ENCODE assay signal across 21 cellular contexts in the genomic region with DNA sequence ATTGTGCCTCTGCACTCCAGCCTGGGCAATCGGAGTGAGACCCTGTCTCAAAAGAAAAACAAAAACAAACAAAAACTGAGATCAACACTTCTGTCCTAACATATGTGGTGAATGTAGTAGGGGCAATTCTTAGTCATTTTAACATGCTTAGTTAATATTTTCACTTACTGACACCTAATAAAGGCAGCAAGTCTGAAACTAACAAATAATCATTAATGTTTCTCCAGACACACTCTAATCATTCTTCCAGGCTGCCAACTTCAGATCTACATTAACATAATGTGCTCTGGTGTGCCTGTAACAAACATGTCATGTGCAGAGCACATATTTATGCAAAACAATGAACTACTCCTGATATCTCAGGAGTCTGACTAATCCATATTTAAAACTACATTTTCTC. TPM values are rescaled to one million over a fixed set of nuclear protein-coding genes. Genes with fewer than 3 reads are reported as not detected.
DNase-seq lines count a peak whose midpoint lies in the region; ATAC-seq and TF ChIP-seq lines count a peak whose summit lies in the region.
"Had no signal": no experiment of that assay in that cellular context is flagged by ENCODE, and none has a peak within 500 bp of the region (broad histone marks: within the 10 kb centered on the region; RNA-seq: fewer than 3 reads in every experiment).

No MANE protein-coding gene starts in this region.

- H3K27ac ChIP-seq in H9 (ENCODE audit: insufficient read length, low read depth, low read length): no peak overlapping the region
- no peak overlapping the region for H3K27ac ChIP-seq in mesendoderm (ENCODE audit: low read depth, low read length)
- H3K27ac ChIP-seq: BLaER1 had no signal

- H3K4me2 ChIP-seq in H9 (ENCODE audit: insufficient read depth, insufficient read length, low read length): no peak overlapping the region
- H3K4me2 ChIP-seq in mesendoderm (ENCODE audit: low read length): no peak overlapping the region
- H3K4me2 ChIP-seq: BLaER1 had no signal

- no peak overlapping the region for H2BK20ac ChIP-seq in H9 (ENCODE audit: low read depth, low read length, poor library complexity, severe bottlenecking)

- H2BK15ac ChIP-seq in H9 (ENCODE audit: low read depth, low read length): no peak overlapping the region
- no peak overlapping the region for H2BK15ac ChIP-seq in mesendoderm (replicated peaks; ENCODE audit: low read depth)

- H4K5ac ChIP-seq in H9 (ENCODE audit: insufficient read length, low read depth, low read length): no peak overlapping the region
- no peak overlapping the region for H4K5ac ChIP-seq in mesendoderm (ENCODE audit: low read length)

- H3K27me3 ChIP-seq in H9 (ENCODE audit: insufficient read depth, low read length) (no peaks in the 10 kb centered on the region), mesendoderm (ENCODE audit: insufficient read depth, low read length, poor library complexity) (no peaks in the 10 kb centered on the region)
- H3K27me3 ChIP-seq: BLaER1 had no signal

- peaks cover 69% of the 10 kb centered on the region for H3K4me1 Mint-ChIP-seq in activated naive CD4-positive, alpha-beta T cell treated with anti-CD3 and anti-CD28 coated beads, Interleukin-2, amount 50 U/mL, for 24 hours
- peaks cover 15 to 16% of the 10 kb centered on the region in 2 experiments for H3K4me1 Mint-ChIP-seq in H9
- H3K4me1 Mint-ChIP-seq in nephron progenitor cell: peaks cover 19% of the 10 kb centered on the region

- no peaks in the 10 kb centered on the region for H4K20me1 ChIP-seq in H9 (ENCODE audit: control insufficient read depth, insufficient read depth, insufficient read length)
- H4K20me1 ChIP-seq: BLaER1 had no signal

- H2BK5ac ChIP-seq in H9 (ENCODE audit: insufficient read length, low read length) (no peak overlapping the region), mesendoderm (ENCODE audit: low read length) (no peak overlapping the region)

- no peak overlapping the region for H2AFZ ChIP-seq in H9 (ENCODE audit: low read length)

- no peak overlapping the region for H3K9ac ChIP-seq in H9 (ENCODE audit: extremely low read depth, insufficient read length, low read length)
- H3K9ac ChIP-seq in mesendoderm (ENCODE audit: low read length): no peak overlapping the region
- H3K9ac ChIP-seq: BLaER1 had no signal

- no peak overlapping the region for H4K91ac ChIP-seq in H9 (ENCODE audit: insufficient read length, low read depth, low read length)

- no peaks in the 10 kb centered on the region for H3K9me3 Mint-ChIP-seq in activated naive CD4-positive, alpha-beta T cell treated with anti-CD3 and anti-CD28 coated beads, Interleukin-2, amount 50 U/mL, for 24 hours
- no peaks in the 10 kb centered on the region; a peak in 1 of 5 replicates for H3K9me3 Mint-ChIP-seq in H9
- no peaks in the 10 kb centered on the region for H3K9me3 Mint-ChIP-seq in nephron progenitor cell

- H4K8ac ChIP-seq in H9 (replicated peaks; ENCODE audit: insufficient read length, low read depth, low read length): no peak overlapping the region
- H4K8ac ChIP-seq in mesendoderm (ENCODE audit: low read depth, low read length): no peak overlapping the region

- no peak for TF ChIP-seq CTCF in H9 (conservative IDR thresholded peaks at IDR 0.05)
- TF ChIP-seq CTCF in nephron progenitor cell (IDR thresholded peaks at IDR 0.05): no peak

- no peaks in the 10 kb centered on the region for H3K36me3 ChIP-seq in mesendoderm (ENCODE audit: control insufficient read depth, insufficient read depth, low read length)

- no peak for ATAC-seq in HG03095 (IDR thresholded peaks at IDR 0.05; ENCODE audit: unreplicated experiment)

- no peak overlapping the region for H3K4me3 Mint-ChIP-seq in activated naive CD4-positive, alpha-beta T cell treated with anti-CD3 and anti-CD28 coated beads, Interleukin-2, amount 50 U/mL, for 24 hours
- H3K4me3 Mint-ChIP-seq in H9 (no peak overlapping the region), nephron progenitor cell (no peak overlapping the region)

- H2AK5ac ChIP-seq in H9 (ENCODE audit: insufficient read length, low read length): no peak overlapping the region
- no peak overlapping the region for H2AK5ac ChIP-seq in mesendoderm (ENCODE audit: low read length)

- H3K56ac ChIP-seq in H9 (ENCODE audit: insufficient read length, low read depth, low read length) (no peak overlapping the region), mesendoderm (ENCODE audit: low read length) (no peak overlapping the region)

- H3K18ac ChIP-seq in H9 (ENCODE audit: insufficient read length, low read depth, low read length) (no peak overlapping the region), mesendoderm (ENCODE audit: low read length) (no peak overlapping the region)

- H3K4me1 ChIP-seq in H9 (ENCODE audit: insufficient read depth, low read length): no peaks in the 10 kb centered on the region; the same call in 1 of the 2 replicates
- peaks cover 6% of the 10 kb centered on the region for H3K4me1 ChIP-seq in mesendoderm (ENCODE audit: control insufficient read depth, low read depth, low read length)

- H3K4ac ChIP-seq in H9 (ENCODE audit: low read depth, low read length): no peak overlapping the region
- no peak overlapping the region for H3K4ac ChIP-seq in mesendoderm (ENCODE audit: low read depth, low read length)

- H3K23ac ChIP-seq in H9 (ENCODE audit: insufficient read length, low read depth, low read length) (no peak overlapping the region), mesendoderm (ENCODE audit: low read length) (no peak overlapping the region)

- no peak for DNase-seq in activated naive CD4-positive, alpha-beta T cell treated with anti-CD3 and anti-CD28 coated beads, Interleukin-2, amount 50 U/mL, for 16 hours
- DNase-seq in H9: no peak
- peak; percentile 16 for DNase-seq in NCI-H526 treated with DMSO at 0.1 percent for 48 hours (lab: John Stamatoyannopoulos, UW)
- no peak for DNase-seq in nephron progenitor cell
- DNase-seq in NCI-H2081 treated with DMSO at 0.1 percent for 48 hours (lab: John Stamatoyannopoulos, UW): no peak
- no peak for DNase-seq in mesendoderm
- DNase-seq: 8988T, COR-L47, DMS153, EL, KG1, NCI-H1092 treated with DMSO at 0.1 percent for 48 hours, NCI-H1694, NCI-H446 treated with DMSO at 0.1 percent for 48 hours, NCI-H82, SHP77 treated with DMSO at 0.1 percent for 48 hours had no signal

- peaks cover 10% of the 10 kb centered on the region for H3K36me3 Mint-ChIP-seq in activated naive CD4-positive, alpha-beta T cell treated with anti-CD3 and anti-CD28 coated beads, Interleukin-2, amount 50 U/mL, for 24 hours
- H3K36me3 Mint-ChIP-seq in H9 (ENCODE audit: insufficient read depth in 1 of 3, low read depth in 3 of 3): peaks cover 3 to 13% (median 3%) of the 10 kb centered on the region in 3 experiments; a peak in 4 of 7 replicates
- H3K36me3 Mint-ChIP-seq in nephron progenitor cell (ENCODE audit: low read depth): peaks cover 53% of the 10 kb centered on the region

- H3K4me3 ChIP-seq in mesendoderm (ENCODE audit: low read length): no peak overlapping the region
- H3K4me3 ChIP-seq: BLaER1 had no signal

- no peaks in the 10 kb centered on the region for H3K27me3 Mint-ChIP-seq in activated naive CD4-positive, alpha-beta T cell treated with anti-CD3 and anti-CD28 coated beads, Interleukin-2, amount 50 U/mL, for 24 hours
- no peaks in the 10 kb centered on the region for H3K27me3 Mint-ChIP-seq in H9 (ENCODE audit: low read depth)
- H3K27me3 Mint-ChIP-seq in nephron progenitor cell (ENCODE audit: low read depth, poor library complexity): no peaks in the 10 kb centered on the region

- WGBS in H9 (ENCODE audit: extremely low coverage, insufficient read length, low lambda C conversion rate): no CpG with 5 or more reads among the region's 1 CpG
- no CpG with 5 or more reads among the region's 1 CpG for WGBS in mesendoderm (ENCODE audit: extremely low coverage, insufficient coverage, low lambda C conversion rate)

- H3T11ph ChIP-seq in H9 (ENCODE audit: low read length): no peak overlapping the region

- no peak overlapping the region for H2BK12ac ChIP-seq in H9 (ENCODE audit: insufficient read length, low read depth, low read length)

- H3K27ac Mint-ChIP-seq in activated naive CD4-positive, alpha-beta T cell treated with anti-CD3 and anti-CD28 coated beads, Interleukin-2, amount 50 U/mL, for 24 hours: peak overlapping the region; percentile 77
- H3K27ac Mint-ChIP-seq in H9 (peak overlapping the region in 2 of 3 experiments; percentile 44 to 91; a peak in 3 of 7 replicates), nephron progenitor cell (peak overlapping the region; percentile 39)

- H2BK120ac ChIP-seq in H9 (ENCODE audit: low read depth, low read length, poor library complexity, severe bottlenecking): no peak overlapping the region
- no peak overlapping the region for H2BK120ac ChIP-seq in mesendoderm (ENCODE audit: low read depth, low read length)

- H3K23me2 ChIP-seq in H9 (ENCODE audit: insufficient read length, low read depth, low read length, poor library complexity, severe bottlenecking): no peaks in the 10 kb centered on the region

- H3K79me1 ChIP-seq in H9 (ENCODE audit: insufficient read depth, low read depth, low read length, poor library complexity, severe bottlenecking) (peaks cover 2% of the 10 kb centered on the region), mesendoderm (ENCODE audit: low read length) (peaks cover 5% of the 10 kb centered on the region)

- no peaks in the 10 kb centered on the region for H3K9me3 ChIP-seq in H9 (ENCODE audit: control insufficient read depth, low read depth, low read length)
- H3K9me3 ChIP-seq: BLaER1 had no signal

- H3K79me2 ChIP-seq in H9 (ENCODE audit: insufficient read depth, low read length): no peaks in the 10 kb centered on the region; the same call in 1 of the 2 replicates
- H3K79me2 ChIP-seq in mesendoderm (ENCODE audit: control insufficient read depth, insufficient read depth, low read length): peaks cover 9% of the 10 kb centered on the region

- H3K14ac ChIP-seq in H9 (ENCODE audit: insufficient read depth, low read length): no peak overlapping the region

RNA-seq across cellular contexts. Expression of a gene that starts 6.0 kb away (rescaled TPM):
- 7.1 and 8.2 TPM in 2 replicates for total RNA-seq in H9 (2021)
- 11.1 TPM for polyA plus RNA-seq in mesendoderm (2013, experiment 1 of 2)
- 11.1 TPM for polyA plus RNA-seq in mesendoderm (2013, experiment 2 of 2)

RNA-seq across cellular contexts. Expression of a gene that starts 18.0 kb away (rescaled TPM):
- 0.04 TPM in 1 of 2 replicates, not detected in the other for total RNA-seq in H9 (2021)
- 0.01 TPM for polyA plus RNA-seq in mesendoderm (2013, experiment 1 of 2)
- 0.01 TPM for polyA plus RNA-seq in mesendoderm (2013, experiment 2 of 2)
- total RNA-seq: H4, M059J had no signal

RNA-seq across cellular contexts. Expression of a gene that starts 33.3 kb away (rescaled TPM):
- total RNA-seq in H9 (2021): 20.4 and 31.1 TPM in 2 replicates
- polyA plus RNA-seq in mesendoderm (2013, experiment 1 of 2): not detected
- not detected for polyA plus RNA-seq in mesendoderm (2013, experiment 2 of 2)
- total RNA-seq: H4, M059J had no signal
